In genomic region chr15:70792171-70792573, GRCh38 we compare ENCODE assay signal across 1 cellular context.
TF ChIP-seq lines count a peak whose summit lies in the region.

No MANE protein-coding gene starts in this region.

TF ChIP-seq in SK-N-SH, 30 proteins besides CTCF, POLR2A, EP300 and RAD21:
- TF ChIP-seq FOSL2 (IDR thresholded peaks at IDR 0.05; ENCODE audit: borderline replicate concordance, low read depth) (peak; percentile 96), POLR2AphosphoS5 (IDR thresholded peaks at IDR 0.05; ENCODE audit: low read depth, low read length) (peak; percentile 66; the same call in 1 of the 2 replicates), TCF12 (IDR thresholded peaks at IDR 0.05) (peak; percentile 92), RCOR1 (IDR thresholded peaks at IDR 0.05; ENCODE audit: low read length) (no peak), ELF1 (IDR thresholded peaks at IDR 0.05) (no peak), FOXM1 (IDR thresholded peaks at IDR 0.05; ENCODE audit: low read depth) (peak; percentile 69; the same call in 1 of the 2 replicates), SIN3A (IDR thresholded peaks at IDR 0.05; ENCODE audit: borderline replicate concordance, low read depth, low read length) (0 out of 2 replicates have a peak, but pooled peaks have one; percentile 34), USF2 (IDR thresholded peaks at IDR 0.05; ENCODE audit: borderline replicate concordance, low read depth, low read length) (no peak), FOXJ3 (CRISPR knock-in tag; IDR thresholded peaks at IDR 0.05) (no peak), CHD2 (IDR thresholded peaks at IDR 0.05; ENCODE audit: low read length, partially characterized antibody) (no peak), YY1 (IDR thresholded peaks at IDR 0.05; ENCODE audit: low read depth) (no peak), REST (IDR thresholded peaks at IDR 0.05; ENCODE audit: low read depth, low read length) (no peak), GABPA (IDR thresholded peaks at IDR 0.05; ENCODE audit: low read depth) (no peak), TEAD4 (IDR thresholded peaks at IDR 0.05; ENCODE audit: borderline replicate concordance, insufficient read depth) (peak; percentile 91), GATA2 (CRISPR knock-in tag; IDR thresholded peaks at IDR 0.05) (no peak), RFX5 (IDR thresholded peaks at IDR 0.05; ENCODE audit: low read length) (no peak), EZH2phosphoT487 (IDR thresholded peaks at IDR 0.05; ENCODE audit: borderline replicate concordance, low read depth) (no peak), TAF1 (IDR thresholded peaks at IDR 0.05; ENCODE audit: borderline replicate concordance, low read depth, low read length) (0 out of 2 replicates have a peak, but pooled peaks have one; percentile 17), NFIC (IDR thresholded peaks at IDR 0.05; ENCODE audit: borderline replicate concordance) (peak; percentile 73), MAX (IDR thresholded peaks at IDR 0.05; ENCODE audit: low read depth) (0 out of 2 replicates have a peak, but pooled peaks have one; percentile 46), JUND (IDR thresholded peaks at IDR 0.05) (peak; percentile 92), NRF1 (IDR thresholded peaks at IDR 0.05; ENCODE audit: low read depth, low read length) (no peak), PBX3 (IDR thresholded peaks at IDR 0.05) (peak; percentile 79), MXI1 (IDR thresholded peaks at IDR 0.05; ENCODE audit: low read depth, low read length) (no peak), MEF2A (IDR thresholded peaks at IDR 0.05; ENCODE audit: borderline replicate concordance, low read depth) (no peak), RXRA (IDR thresholded peaks at IDR 0.05; ENCODE audit: borderline replicate concordance, low read depth) (peak; percentile 55; the same call in 1 of the 2 replicates), SMC3 (IDR thresholded peaks at IDR 0.05; ENCODE audit: low read depth, low read length) (no peak)
- TF ChIP-seq, protein P1, sequence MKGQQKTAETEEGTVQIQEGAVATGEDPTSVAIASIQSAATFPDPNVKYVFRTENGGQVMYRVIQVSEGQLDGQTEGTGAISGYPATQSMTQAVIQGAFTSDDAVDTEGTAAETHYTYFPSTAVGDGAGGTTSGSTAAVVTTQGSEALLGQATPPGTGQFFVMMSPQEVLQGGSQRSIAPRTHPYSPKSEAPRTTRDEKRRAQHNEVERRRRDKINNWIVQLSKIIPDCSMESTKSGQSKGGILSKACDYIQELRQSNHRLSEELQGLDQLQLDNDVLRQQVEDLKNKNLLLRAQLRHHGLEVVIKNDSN (IDR thresholded peaks at IDR 0.05; ENCODE audit: borderline replicate concordance, low read depth): no peak
- TF ChIP-seq, protein P2, sequence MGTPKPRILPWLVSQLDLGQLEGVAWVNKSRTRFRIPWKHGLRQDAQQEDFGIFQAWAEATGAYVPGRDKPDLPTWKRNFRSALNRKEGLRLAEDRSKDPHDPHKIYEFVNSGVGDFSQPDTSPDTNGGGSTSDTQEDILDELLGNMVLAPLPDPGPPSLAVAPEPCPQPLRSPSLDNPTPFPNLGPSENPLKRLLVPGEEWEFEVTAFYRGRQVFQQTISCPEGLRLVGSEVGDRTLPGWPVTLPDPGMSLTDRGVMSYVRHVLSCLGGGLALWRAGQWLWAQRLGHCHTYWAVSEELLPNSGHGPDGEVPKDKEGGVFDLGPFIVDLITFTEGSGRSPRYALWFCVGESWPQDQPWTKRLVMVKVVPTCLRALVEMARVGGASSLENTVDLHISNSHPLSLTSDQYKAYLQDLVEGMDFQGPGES (IDR thresholded peaks at IDR 0.05; ENCODE audit: low read depth, low read length): no peak
- TF ChIP-seq, protein P3, sequence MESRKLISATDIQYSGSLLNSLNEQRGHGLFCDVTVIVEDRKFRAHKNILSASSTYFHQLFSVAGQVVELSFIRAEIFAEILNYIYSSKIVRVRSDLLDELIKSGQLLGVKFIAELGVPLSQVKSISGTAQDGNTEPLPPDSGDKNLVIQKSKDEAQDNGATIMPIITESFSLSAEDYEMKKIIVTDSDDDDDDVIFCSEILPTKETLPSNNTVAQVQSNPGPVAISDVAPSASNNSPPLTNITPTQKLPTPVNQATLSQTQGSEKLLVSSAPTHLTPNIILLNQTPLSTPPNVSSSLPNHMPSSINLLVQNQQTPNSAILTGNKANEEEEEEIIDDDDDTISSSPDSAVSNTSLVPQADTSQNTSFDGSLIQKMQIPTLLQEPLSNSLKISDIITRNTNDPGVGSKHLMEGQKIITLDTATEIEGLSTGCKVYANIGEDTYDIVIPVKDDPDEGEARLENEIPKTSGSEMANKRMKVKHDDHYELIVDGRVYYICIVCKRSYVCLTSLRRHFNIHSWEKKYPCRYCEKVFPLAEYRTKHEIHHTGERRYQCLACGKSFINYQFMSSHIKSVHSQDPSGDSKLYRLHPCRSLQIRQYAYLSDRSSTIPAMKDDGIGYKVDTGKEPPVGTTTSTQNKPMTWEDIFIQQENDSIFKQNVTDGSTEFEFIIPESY (IDR thresholded peaks at IDR 0.05; ENCODE audit: borderline replicate concordance, low read depth): peak; percentile 54; the same call in 1 of the 2 replicates
